Comparison of ENCODE assay signal across 20 cellular contexts in the genomic region with DNA sequence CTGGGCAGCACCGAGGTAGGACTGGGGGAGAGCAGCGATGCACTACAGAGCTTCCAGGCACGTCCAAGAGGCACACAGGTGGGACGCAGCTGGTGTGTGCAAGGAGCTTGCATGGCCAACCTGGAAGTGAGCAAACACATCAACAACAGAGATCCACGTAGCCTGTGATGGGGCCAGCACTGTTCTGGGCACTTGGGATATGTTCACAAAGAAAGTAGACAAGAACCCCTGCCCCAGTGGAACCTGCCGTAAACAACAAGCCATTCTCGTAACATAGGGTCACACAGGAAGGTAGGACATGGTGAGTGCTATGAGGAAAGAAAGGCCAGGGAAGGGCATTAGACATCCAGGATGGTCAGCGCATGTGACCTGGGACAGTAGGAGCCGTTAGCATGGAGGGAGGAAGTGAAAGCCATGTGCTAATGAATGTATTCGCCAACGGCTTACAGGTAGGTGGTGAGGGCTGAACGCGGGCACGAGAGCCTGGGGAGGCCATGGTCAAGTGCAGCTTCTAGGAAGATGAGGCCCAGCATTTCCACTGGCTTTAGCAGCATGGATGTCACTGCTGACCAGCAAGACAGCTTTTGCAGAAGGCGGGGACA.
"Had no signal": no experiment of that assay in that cellular context is flagged by ENCODE, and none has a peak within 500 bp of the region (broad histone marks: within the 10 kb centered on the region; RNA-seq: fewer than 3 reads in every experiment).

No MANE protein-coding gene starts in this region.

- H3K27ac Mint-ChIP-seq: activated CD4-positive, alpha-beta memory T cell treated with anti-CD3 and anti-CD28 coated beads for 36 hours; activated naive CD8-positive, alpha-beta T cell treated with anti-CD3 and anti-CD28 coated beads, Interleukin-2, amount 10 ng/mL, durations not matched to agents 7 days and 5 days; mesothelial cell of epicardium; progenitor cell of endocrine pancreas had no signal

- ATAC-seq: activated T-helper 17 cell treated with anti-CD3 and anti-CD28 coated beads, Interleukin-2, amount 50 U/mL, for 72 hours; body of pancreas; left lobe of liver had no signal

- H3K27ac ChIP-seq: body of pancreas, tibial nerve, vagina had no signal

- H3K36me3 ChIP-seq: tibial nerve, vagina had no signal

- H3K36me3 Mint-ChIP-seq: activated CD4-positive, alpha-beta memory T cell treated with anti-CD3 and anti-CD28 coated beads for 36 hours; mesothelial cell of epicardium had no signal

- DNase-seq: activated CD4-positive, alpha-beta memory T cell treated with anti-CD3 and anti-CD28 coated beads for 36 hours; activated naive CD4-positive, alpha-beta T cell treated with Interleukin-2 at 50 U/mL for 16 hours; activated naive CD8-positive, alpha-beta T cell treated with anti-CD3 and anti-CD28 coated beads, Interleukin-2, amount 10 ng/mL, durations not matched to agents 7 days and 5 days; activated T-cell treated with anti-CD3 and anti-CD28 coated beads, Interleukin-2, amount 50 U/mL, for 1 hour; body of pancreas; central memory CD4-positive, alpha-beta T cell; cortex of kidney; effector CD4-positive, alpha-beta T cell; head of caudate nucleus; kidney; stimulated activated CD4-positive, alpha-beta T cell treated with anti-CD3 and anti-CD28 coated beads, Interleukin-12 subunit alpha, Interleukin-12 subunit beta, amount 100 ng/mL, for 4 hours; stimulated activated CD4-positive, alpha-beta T cell treated with anti-CD3 and anti-CD28 coated beads, Interleukin-1b, Interleukin-23, amount 100 ng/mL, for 48 hours had no signal

- H3K9me3 Mint-ChIP-seq: activated CD4-positive, alpha-beta memory T cell treated with anti-CD3 and anti-CD28 coated beads for 36 hours; activated naive CD8-positive, alpha-beta T cell treated with anti-CD3 and anti-CD28 coated beads, Interleukin-2, amount 10 ng/mL, durations not matched to agents 7 days and 5 days; activated T-helper 17 cell treated with anti-CD3 and anti-CD28 coated beads, Interleukin-2, amount 50 U/mL, for 72 hours; natural killer cell treated with Interleukin-12 subunit alpha and Interleukin-12 subunit beta and Interleukin-15 and Interleukin-18, amount 100 ng/mL, for 72 hours had no signal

- H3K4me1 ChIP-seq: body of pancreas, vagina had no signal

- H3K4me3 ChIP-seq: body of pancreas, lung, tibial nerve, vagina had no signal

- H3K4me3 Mint-ChIP-seq: activated CD4-positive, alpha-beta memory T cell treated with anti-CD3 and anti-CD28 coated beads for 36 hours; mesothelial cell of epicardium had no signal

- H3K9me3 ChIP-seq: body of pancreas, tibial nerve, vagina had no signal

- H3K27me3 ChIP-seq: tibial nerve, vagina had no signal
